In the genomic region with DNA sequence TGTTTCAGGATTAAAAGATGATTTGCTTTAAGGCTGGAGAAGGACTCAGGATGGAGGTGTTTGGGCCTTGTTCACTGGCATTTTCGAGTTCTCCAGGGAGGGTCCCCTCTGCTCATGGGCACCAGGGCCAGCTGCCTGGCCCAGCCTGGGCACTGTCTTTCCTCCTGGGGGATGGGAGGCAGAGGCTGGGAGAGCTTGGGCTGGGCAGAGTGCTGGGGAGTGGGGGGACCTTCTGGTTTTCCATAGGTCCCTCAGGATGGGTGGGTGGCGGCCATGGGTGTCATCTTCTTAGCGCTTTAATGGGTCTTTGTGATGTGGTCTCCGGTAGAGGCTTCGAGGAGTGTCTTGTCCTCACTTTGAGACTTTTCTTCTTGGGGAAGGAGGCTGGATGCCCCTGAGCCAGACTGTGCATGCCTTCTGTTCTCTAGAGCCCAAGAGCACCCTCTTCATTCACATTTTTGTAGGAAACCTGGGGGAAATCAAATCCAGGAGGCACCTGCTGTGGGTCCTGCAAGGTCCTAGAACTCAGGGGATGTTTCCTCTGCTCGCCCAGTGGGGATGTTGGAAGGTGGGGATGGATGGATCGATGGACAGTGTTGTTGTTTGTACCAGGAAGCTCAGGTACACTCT, we compare ENCODE assay signal across 28 cellular contexts.
"Had no signal": no experiment of that assay in that cellular context is flagged by ENCODE, and none has a peak within 500 bp of the region (broad histone marks: within the 10 kb centered on the region; RNA-seq: fewer than 3 reads in every experiment).

No MANE protein-coding gene starts in this region.

- H3K36me3 ChIP-seq: adrenal gland, breast epithelium, SJCRH30 had no signal

- DNase-seq: activated CD4-positive, alpha-beta T cell treated with anti-CD3 and anti-CD28 coated beads, Interleukin-2, amount 10 ng/mL, durations not matched to agents 24 days and 14 days; activated CD4-positive, alpha-beta T cell treated with anti-CD3 and anti-CD28 coated beads, Interleukin-2, amount 50 U/mL, for 4 hours; activated CD8-positive, alpha-beta memory T cell treated with anti-CD3 and anti-CD28 coated beads, Interleukin-2, amount 50 U/mL, for 4 hours; activated gamma-delta T cell treated with Interleukin-2 at 50 U/mL for 16 hours; activated naive CD4-positive, alpha-beta T cell treated with anti-CD3 and anti-CD28 coated beads for 36 hours; activated T-cell treated with anti-CD3 and anti-CD28 coated beads for 4 hours; activated T-cell treated with anti-CD3 and anti-CD28 coated beads, Interleukin-2, amount 50 U/mL, for 4 hours; adrenal gland; body of pancreas; Karpas-422; KBM-7; NCI-H1105; NCI-H1417 treated with DMSO at 0.1 percent for 48 hours; NCI-H187 treated with DMSO at 0.1 percent for 48 hours; NCI-H2081 treated with DMSO at 0.1 percent for 48 hours; NCI-H226; NCI-H446 treated with DMSO at 0.1 percent for 48 hours; NCI-H69; SHP77; SJCRH30; T1000; WERI-Rb-1 had no signal

- H3K4me1 ChIP-seq: breast epithelium, SJCRH30 had no signal

- H3K27ac ChIP-seq: adrenal gland, body of pancreas, breast epithelium, SJCRH30, SK-N-MC, WERI-Rb-1 had no signal

- H3K27me3 ChIP-seq: adrenal gland, body of pancreas, breast epithelium, SJCRH30 had no signal

- H3K4me3 Mint-ChIP-seq: activated CD4-positive, alpha-beta T cell treated with anti-CD3 and anti-CD28 coated beads, Interleukin-2, amount 10 ng/mL, durations not matched to agents 24 days and 14 days; activated naive CD4-positive, alpha-beta T cell treated with anti-CD3 and anti-CD28 coated beads for 36 hours; activated T-cell treated with anti-CD3 and anti-CD28 coated beads, Interleukin-2, amount 50 U/mL, for 4 hours; activated T-helper 1 cell treated with anti-CD3 and anti-CD28 coated beads, Interleukin-12 subunit alpha, Interleukin-12 subunit beta, Interleukin-2, Interleukin-4 antibody, amounts not matched to agents 30 ng/mL and 10 ng/mL and 1 ng/mL, durations not matched to agents 14 hours and 24 hours and 36 hours had no signal

- H3K27ac Mint-ChIP-seq: activated CD4-positive, alpha-beta T cell treated with anti-CD3 and anti-CD28 coated beads, Interleukin-2, amount 10 ng/mL, durations not matched to agents 24 days and 14 days; activated naive CD4-positive, alpha-beta T cell treated with anti-CD3 and anti-CD28 coated beads for 36 hours; activated T-helper 1 cell treated with anti-CD3 and anti-CD28 coated beads, Interleukin-12 subunit alpha, Interleukin-12 subunit beta, Interleukin-2, Interleukin-4 antibody, amounts not matched to agents 30 ng/mL and 10 ng/mL and 1 ng/mL, durations not matched to agents 14 hours and 24 hours and 36 hours had no signal

- ATAC-seq: activated naive CD4-positive, alpha-beta T cell treated with anti-CD3 and anti-CD28 coated beads, Interleukin-2, amount 50 U/mL, for 72 hours; activated T-cell treated with anti-CD3 and anti-CD28 coated beads, Interleukin-2, amount 50 U/mL, for 4 hours; body of pancreas; Panc1 had no signal

- H3K9me3 Mint-ChIP-seq: activated CD4-positive, alpha-beta T cell treated with anti-CD3 and anti-CD28 coated beads, Interleukin-2, amount 10 ng/mL, durations not matched to agents 24 days and 14 days; activated naive CD4-positive, alpha-beta T cell treated with anti-CD3 and anti-CD28 coated beads, Interleukin-2, amount 50 U/mL, for 72 hours; activated T-cell treated with anti-CD3 and anti-CD28 coated beads, Interleukin-2, amount 50 U/mL, for 4 hours; activated T-helper 1 cell treated with anti-CD3 and anti-CD28 coated beads, Interleukin-12 subunit alpha, Interleukin-12 subunit beta, Interleukin-2, Interleukin-4 antibody, amounts not matched to agents 30 ng/mL and 10 ng/mL and 1 ng/mL, durations not matched to agents 14 hours and 24 hours and 36 hours had no signal

- H3K4me3 ChIP-seq: adrenal gland, body of pancreas, breast epithelium, SJCRH30, SK-N-MC had no signal

- H3K9me3 ChIP-seq: adrenal gland, body of pancreas, breast epithelium, SJCRH30 had no signal

- FAIRE-seq: astrocyte had no signal
